In genomic region chr3:160103397-160103796, GRCh38 we compare ENCODE assay signal across 28 cellular contexts.
"Had no signal": no experiment of that assay in that cellular context is flagged by ENCODE, and none has a peak within 500 bp of the region (broad histone marks: within the 10 kb centered on the region; RNA-seq: fewer than 3 reads in every experiment).

No MANE protein-coding gene starts in this region.

- DNase-seq: activated CD4-positive, alpha-beta memory T cell treated with anti-CD3 and anti-CD28 coated beads for 36 hours; activated CD4-positive, alpha-beta T cell treated with anti-CD3 and anti-CD28 coated beads for 36 hours; activated CD4-positive, alpha-beta T cell treated with anti-CD3 and anti-CD28 coated beads, Interleukin-2, amount 10 ng/mL, durations not matched to agents 24 days and 14 days; activated CD4-positive, CD25-positive, alpha-beta regulatory T cell; activated CD4-positive, CD25-positive, alpha-beta regulatory T cell treated with anti-CD3 and anti-CD28 coated beads, Interleukin-2, amount 50 U/mL, for 72 hours; activated CD8-positive, alpha-beta memory T cell treated with anti-CD3 and anti-CD28 coated beads, Interleukin-2, amount 10 ng/mL, durations not matched to agents 7 days and 5 days; activated CD8-positive, alpha-beta memory T cell treated with anti-CD3 and anti-CD28 coated beads, Interleukin-2, amount 50 U/mL, for 4 hours; activated CD8-positive, alpha-beta T cell treated with anti-CD3 and anti-CD28 coated beads, Interleukin-2, amount 10 ng/mL, durations not matched to agents 7 days and 5 days; activated gamma-delta T cell; activated naive CD4-positive, alpha-beta T cell; activated naive CD4-positive, alpha-beta T cell treated with anti-CD3 and anti-CD28 coated beads, Interleukin-2, amount 10 ng/mL, durations not matched to agents 7 days and 5 days; activated naive CD8-positive, alpha-beta T cell treated with anti-CD3 and anti-CD28 coated beads, Interleukin-2, amount 10 ng/mL, durations not matched to agents 7 days and 5 days; activated T-cell treated with anti-CD3 and anti-CD28 coated beads for 4 hours; activated T-cell treated with anti-CD3 and anti-CD28 coated beads, Interleukin-2, amount 50 U/mL, for 24 hours; activated T-cell treated with anti-CD3 and anti-CD28 coated beads, Interleukin-2, amount 50 U/mL, for 72 hours; central memory CD4-positive, alpha-beta T cell; colonic mucosa; effector memory CD4-positive, alpha-beta T cell; endodermal cell; foreskin melanocyte; head of caudate nucleus; T-helper 2 cell had no signal

- H3K4me3 ChIP-seq: ascending aorta, breast epithelium, cardiac muscle cell, colonic mucosa, dorsolateral prefrontal cortex had no signal

- H3K27me3 ChIP-seq: ascending aorta, breast epithelium, cardiac muscle cell, colonic mucosa had no signal

- H3K9me3 ChIP-seq: ascending aorta, breast epithelium, colonic mucosa had no signal

- H3K4me1 ChIP-seq: ascending aorta, breast epithelium, colonic mucosa had no signal

- H3K27ac ChIP-seq: ascending aorta, breast epithelium, cardiac muscle cell, colonic mucosa, dorsolateral prefrontal cortex had no signal

- H3K36me3 ChIP-seq: ascending aorta, breast epithelium, cardiac muscle cell, colonic mucosa had no signal

- ATAC-seq: activated CD4-positive, alpha-beta T cell treated with anti-CD3 and anti-CD28 coated beads for 36 hours; activated CD8-positive, alpha-beta memory T cell treated with anti-CD3 and anti-CD28 coated beads, Interleukin-2, amount 10 ng/mL, durations not matched to agents 7 days and 5 days; activated CD8-positive, alpha-beta T cell treated with anti-CD3 and anti-CD28 coated beads, Interleukin-2, amount 10 ng/mL, durations not matched to agents 7 days and 5 days; activated naive CD4-positive, alpha-beta T cell treated with anti-CD3 and anti-CD28 coated beads, Interleukin-2, amount 50 U/mL, for 72 hours; activated T-cell treated with anti-CD3 and anti-CD28 coated beads, Interleukin-2, amount 50 U/mL, for 72 hours; esophagus mucosa had no signal
